ENCODE assay signal across 10 cellular contexts in genomic region chr4:146342600-146343192, GRCh38.
A peak's percentile ranks its signal among the peaks of the same experiment; 100 is the strongest.
DNase-seq lines count a peak whose midpoint lies in the region; ATAC-seq, FAIRE-seq and TF ChIP-seq lines count a peak whose summit lies in the region.
"Had no signal": no experiment of that assay in that cellular context is flagged by ENCODE, and none has a peak within 500 bp of the region (broad histone marks: within the 10 kb centered on the region; RNA-seq: fewer than 3 reads in every experiment).

No MANE protein-coding gene starts in this region.

- peak; percentile 54 for TF ChIP-seq CTCF in AG09319 (IDR thresholded peaks at IDR 0.05; ENCODE audit: low read depth, low read length)
- TF ChIP-seq CTCF in OCI-LY7 (conservative IDR thresholded peaks at IDR 0.05; ENCODE audit: low read length) = peak; percentile 79
- TF ChIP-seq CTCF in colonic mucosa (IDR thresholded peaks at IDR 0.05) = peak; percentile 47
- peak; percentile 61 for TF ChIP-seq CTCF in neural cell (IDR thresholded peaks at IDR 0.05; ENCODE audit: poor library complexity, severe bottlenecking)

- TF ChIP-seq RAD21 in neural cell (conservative IDR thresholded peaks at IDR 0.05) = peak; percentile 67

- H3K9me3 ChIP-seq in OCI-LY7 (ENCODE audit: low read length) (no peaks in the 10 kb centered on the region), colonic mucosa (no peaks in the 10 kb centered on the region), neural cell (ENCODE audit: low read length) (no peaks in the 10 kb centered on the region)

- BruUV-seq in OCI-LY7 (replicated peaks; lab: Mats Ljungman, UMichigan) = no TSS peak

- H3K36me3 ChIP-seq in OCI-LY7 (ENCODE audit: insufficient read depth, low read length) = no peaks in the 10 kb centered on the region
- no peaks in the 10 kb centered on the region for H3K36me3 ChIP-seq in colonic mucosa
- no peaks in the 10 kb centered on the region for H3K36me3 ChIP-seq in neural cell (ENCODE audit: insufficient read depth, low read length)

- no peaks in the 10 kb centered on the region; the same call in 1 of the 2 replicates for H4K20me1 ChIP-seq in OCI-LY7 (ENCODE audit: insufficient read depth, low read length)
- H4K20me1 ChIP-seq in neural cell (ENCODE audit: insufficient read depth) = no peaks in the 10 kb centered on the region

- peak; percentile 94 for FAIRE-seq in G401.6 (lab: Jason Lieb, UNC)

- CTCF ChIA-PET in OCI-LY7 (lab: Charles Lee; ENCODE audit: unreplicated experiment) = no interaction called here

- no peaks in the 10 kb centered on the region for H3K9me2 ChIP-seq in OCI-LY7 (ENCODE audit: insufficient read depth, low read length)
- H3K9me2 ChIP-seq in neural cell (ENCODE audit: insufficient read depth, low read length) = no peaks in the 10 kb centered on the region

- no peaks in the 10 kb centered on the region for H3F3A ChIP-seq in neural cell (ENCODE audit: insufficient read depth, low read length, poor library complexity, severe bottlenecking)

- H3K4me3 ChIP-seq in OCI-LY7 (ENCODE audit: low read depth, low read length, poor library complexity, severe bottlenecking) = no peak overlapping the region
- no peak overlapping the region for H3K4me3 ChIP-seq in colonic mucosa
- no peak overlapping the region for H3K4me3 ChIP-seq in neural cell (ENCODE audit: low read length)

- no peak overlapping the region for H3K9ac ChIP-seq in colonic mucosa (ENCODE audit: low read depth in 2 of 2, low read length in 2 of 2)
- no peak overlapping the region for H3K9ac ChIP-seq in neural cell (ENCODE audit: low read length)

- DNase-seq in AG09319 (ENCODE audit: extremely low read depth, low read depth) (no peak), OCI-LY7 (ENCODE audit: low spot score) (peak; percentile 42), colonic mucosa (peak; percentile 25), foreskin melanocyte (no peak), Right ventricle myocardium superior (no peak)
- DNase-seq: stimulated activated naive B cell treated with anti-CD40 and anti-IgM and Interleukin-4, amounts not matched to agents 10 μg/mL and 1 μg/mL and 100 μg/mL, for 72 hours had no signal

- no peak for TF ChIP-seq EP300 in neural cell (conservative IDR thresholded peaks at IDR 0.05; ENCODE audit: poor library complexity, severe bottlenecking)

- H3K79me2 ChIP-seq in OCI-LY7 (ENCODE audit: insufficient read depth, low read depth, low read length) = no peaks in the 10 kb centered on the region
- H3K79me2 ChIP-seq in neural cell (replicated peaks; ENCODE audit: insufficient read depth, low read length) = no peaks in the 10 kb centered on the region

- POLR2A ChIA-PET in OCI-LY7 (lab: Charles Lee) = interaction anchor here (0.5 to 1.0 kb wide), 2 partner anchors 24 to 415 kb away, joined by 3 read pairs; no protein-coding TSS in a partner anchor

- H3K4me2 ChIP-seq in OCI-LY7 (ENCODE audit: low read length) (no peak overlapping the region), neural cell (ENCODE audit: low read length) (no peak overlapping the region)

- H2AFZ ChIP-seq in OCI-LY7 (ENCODE audit: low read length) = no peak overlapping the region
- H2AFZ ChIP-seq in neural cell (ENCODE audit: low read depth, low read length) = no peak overlapping the region

- intact Hi-C loops in OCI-LY7 (cut with micrococcal nuclease; ENCODE audit: unreplicated experiment) (loop anchor here (2.0 to 5.0 kb wide), 2 partner anchors 580 to 754 kb away; no protein-coding TSS in a partner anchor), colonic mucosa (cut with DNase I) (loop anchor here (5.0 to 10.0 kb wide), 3 partner anchors 182 to 752 kb away; partner anchors contain the start of gene SLC10A7), Right ventricle myocardium superior (cut with DNase I) (loop anchor here (10.0 kb wide), 2 partner anchors 182 to 572 kb away; partner anchors contain the start of gene SLC10A7)

- no peaks in the 10 kb centered on the region for H3K27me3 ChIP-seq in colonic mucosa
- no peaks in the 10 kb centered on the region for H3K27me3 ChIP-seq in neural cell (ENCODE audit: insufficient read depth, low read depth, low read length)

- ATAC-seq in HG02840 (IDR thresholded peaks at IDR 0.05; ENCODE audit: low FRiP score, unreplicated experiment) (no peak), Right ventricle myocardium superior (ENCODE audit: poor library complexity) (no peak)

- no peak overlapping the region for H3K27ac ChIP-seq in OCI-LY7 (ENCODE audit: low read depth, low read length, poor library complexity, severe bottlenecking)
- H3K27ac ChIP-seq in colonic mucosa = no peak overlapping the region
- no peak overlapping the region for H3K27ac ChIP-seq in neural cell (ENCODE audit: low read length)
- H3K27ac ChIP-seq: epithelial cell of prostate had no signal

- peaks cover 5% of the 10 kb centered on the region for H3K4me1 ChIP-seq in OCI-LY7 (ENCODE audit: insufficient read depth, low read length, poor library complexity, severe bottlenecking)
- no peaks in the 10 kb centered on the region for H3K4me1 ChIP-seq in colonic mucosa

TF ChIP-seq in neural cell, 6 proteins besides CTCF, POLR2A, EP300 and RAD21:
- TF ChIP-seq TAF1 (IDR thresholded peaks at IDR 0.05; ENCODE audit: low read depth) (no peak), SMC3 (conservative IDR thresholded peaks at IDR 0.05; ENCODE audit: poor library complexity) (peak; percentile 71), MXI1 (conservative IDR thresholded peaks at IDR 0.05; ENCODE audit: poor library complexity, severe bottlenecking) (no peak), POLR2AphosphoS5 (IDR thresholded peaks at IDR 0.05) (no peak), EZH2 (IDR thresholded peaks at IDR 0.05; ENCODE audit: borderline replicate concordance, insufficient read depth, low read length, poor library complexity, severe bottlenecking) (no peak), REST (IDR thresholded peaks at IDR 0.05; ENCODE audit: borderline replicate concordance) (no peak)

Comparison
In these comparisons a context has a peak if more than half of its experiments do, and no peak if none do; other contexts are left out.
1. DNase-seq: peak in OCI-LY7 (single experiment) and colonic mucosa (single experiment); none in AG09319 (single experiment), foreskin melanocyte (single experiment) and Right ventricle myocardium superior (single experiment).
2. Peak in every context shown above with its lines, with median percentiles within 50 percentile points of each other: CTCF ChIP-seq.